In genomic region chr12:56152132-56152755, GRCh38 we compare ENCODE assay signal across 8 cellular contexts. TPM values are rescaled to one million over a fixed set of nuclear protein-coding genes. Genes with fewer than 3 reads are reported as not detected.
DNase-seq lines count a peak whose midpoint lies in the region; FAIRE-seq and TF ChIP-seq lines count a peak whose summit lies in the region.

Gene MYL6B, plus strand, starts transcription at chr12:56152587. Its CDS starts 1,332 bp downstream, at chr12:56153919.

- H3K27ac ChIP-seq in SJSA1: peak within 1 kb of the TSS; percentile 88
- H3K27ac ChIP-seq in neutrophil: peak within 1 kb of the TSS; percentile 96

- CTCF ChIA-PET in HEK293T (lab: Yijun Ruan, JAX): interaction anchor here (0.7 to 1.0 kb wide), 2 partner anchors 25 to 37 kb away, joined by 3 to 5 read pairs; partner anchors contain the start of genes ESYT1 and SMARCC2

- no peak for TF ChIP-seq CTCF in neutrophil (IDR thresholded peaks at IDR 0.05)
- TF ChIP-seq CTCF in subcutaneous adipose tissue (IDR thresholded peaks at IDR 0.05; ENCODE audit: low read depth): no peak

- DNase-seq in GM03348 (ENCODE audit: low spot score) (peak; percentile 95), HEK293T (ENCODE audit: extremely low spot score) (peak; percentile 90), MV-4-11 (lab: John Stamatoyannopoulos, UW) (peak; percentile 90), SJSA1 (ENCODE audit: low read depth in 1 of 2, low spot score in 2 of 2) (peak; percentile 81 to 91), frontal cortex (ENCODE audit: low spot score in 2 of 2) (peak; percentile 80 to 92)
- DNase-seq in activated naive CD4-positive, alpha-beta T cell (lab: John Stamatoyannopoulos, UW): peak; percentile 79 to 91 (median 84)

- H3K9me3 ChIP-seq in SJSA1 (replicated peaks) (no peaks in the 10 kb centered on the region), neutrophil (no peaks in the 10 kb centered on the region)

- POLR2A ChIA-PET in HEK293T (lab: Yijun Ruan, JAX): interaction anchor here (0.6 to 1.4 kb wide), 10 partner anchors 9 to 158 kb away, joined by 3 to 20 read pairs (median 5); partner anchors contain the start of genes ESYT1, RNF41 and ZC3H10

- H3K36me3 ChIP-seq in SJSA1 (no peaks in the 10 kb centered on the region; the same call in 1 of the 2 replicates), neutrophil (no peaks in the 10 kb centered on the region)

- no peaks in the 10 kb centered on the region for H3K27me3 ChIP-seq in SJSA1 (replicated peaks)
- H3K27me3 ChIP-seq in neutrophil: no peaks in the 10 kb centered on the region

- H3K4me1 ChIP-seq in SJSA1 (replicated peaks) (peaks cover 21% of the 10 kb centered on the region), neutrophil (ENCODE audit: control insufficient read depth in 1 of 2, insufficient read depth in 1 of 2, low read depth in 1 of 2, low read length in 1 of 2) (peaks cover 36 to 40% of the 10 kb centered on the region in 2 experiments)

- FAIRE-seq in frontal cortex (lab: Jason Lieb, UNC): no peak

- peak within 1 kb of the TSS; percentile 44 for H3K4me3 ChIP-seq in SJSA1
- H3K4me3 ChIP-seq in neutrophil (ENCODE audit: low read depth in 1 of 2, low read length in 1 of 2): peak within 1 kb of the TSS; percentile 78 to 93

TF ChIP-seq in HEK293T, 16 proteins besides CTCF, POLR2A, EP300 and RAD21:
- TF ChIP-seq PKNOX1 (IDR thresholded peaks at IDR 0.05) (no peak), ZNF384 (IDR thresholded peaks at IDR 0.05) (no peak), ELF4 (IDR thresholded peaks at IDR 0.05) (peak; percentile 31; the same call in 1 of the 2 replicates), FOXM1 (IDR thresholded peaks at IDR 0.05; ENCODE audit: borderline replicate concordance) (0 out of 2 replicates have a peak, but pooled peaks have one; percentile 50), SUZ12 (IDR thresholded peaks at IDR 0.05) (no peak)

RNA-seq across cellular contexts. Expression of gene MYL6B, which starts in this region (rescaled TPM):
- total RNA-seq in SJSA1 (2014; rRNA removed; shearing (Covaris generic)): 71.9 and 97.8 TPM in 2 replicates
- 123 TPM for total RNA-seq in frontal cortex
- 10 to 100 TPM; 12.2 to 36.0 (median 24.7) TPM for total RNA-seq in subcutaneous adipose tissue

Comparison
In these comparisons a context has a peak if more than half of its experiments do, and no peak if none do; other contexts are left out.
1. Peak in every context shown above with its lines: DNase-seq, H3K4me3 ChIP-seq and H3K27ac ChIP-seq.